20 cellular contexts compared by ENCODE assay signal in genomic region chr2:47080888-47081301, GRCh38.
"Had no signal": no experiment of that assay in that cellular context is flagged by ENCODE, and none has a peak within 500 bp of the region (broad histone marks: within the 10 kb centered on the region; RNA-seq: fewer than 3 reads in every experiment).

No MANE protein-coding gene starts in this region.

- H3K9me3 ChIP-seq: left lung, psoas muscle, tibial artery, vagina had no signal

- DNase-seq: activated CD4-positive, alpha-beta T cell treated with anti-CD3 and anti-CD28 coated beads, Interleukin-2, amount 10 ng/mL, durations not matched to agents 7 days and 5 days; activated CD4-positive, CD25-positive, alpha-beta regulatory T cell; activated naive CD8-positive, alpha-beta T cell treated with anti-CD3 and anti-CD28 coated beads for 36 hours; amygdala; central memory CD4-positive, alpha-beta T cell; effector CD8-positive, alpha-beta T cell; foreskin keratinocyte; glutamatergic neuron; hypothalamus; kidney; left lung; mammary epithelial cell; natural killer cell; psoas muscle; stimulated activated CD4-positive, alpha-beta T cell treated with anti-CD3 and anti-CD28 coated beads, Interleukin-12 subunit alpha, Interleukin-12 subunit beta, amount 100 ng/mL, for 4 hours; stimulated activated CD4-positive, alpha-beta T cell treated with anti-CD3 and anti-CD28 coated beads, Interleukin-2, amount 100 ng/mL, for 24 hours; tibial artery had no signal

- H3K36me3 Mint-ChIP-seq: activated naive CD8-positive, alpha-beta T cell treated with anti-CD3 and anti-CD28 coated beads for 36 hours; brain; natural killer cell had no signal

- H3K27ac Mint-ChIP-seq: activated CD4-positive, alpha-beta T cell treated with anti-CD3 and anti-CD28 coated beads, Interleukin-2, amount 10 ng/mL, durations not matched to agents 7 days and 5 days; activated naive CD8-positive, alpha-beta T cell treated with anti-CD3 and anti-CD28 coated beads for 36 hours; natural killer cell had no signal

- H3K4me1 Mint-ChIP-seq: activated CD4-positive, alpha-beta T cell treated with anti-CD3 and anti-CD28 coated beads, Interleukin-2, amount 10 ng/mL, durations not matched to agents 7 days and 5 days; activated naive CD8-positive, alpha-beta T cell treated with anti-CD3 and anti-CD28 coated beads for 36 hours had no signal

- H3K27me3 Mint-ChIP-seq: activated CD4-positive, alpha-beta T cell treated with anti-CD3 and anti-CD28 coated beads, Interleukin-2, amount 10 ng/mL, durations not matched to agents 7 days and 5 days; activated naive CD8-positive, alpha-beta T cell treated with anti-CD3 and anti-CD28 coated beads for 36 hours; brain had no signal

- H3K27me3 ChIP-seq: foreskin keratinocyte, left lung, tibial artery, vagina had no signal

- H3K9me3 Mint-ChIP-seq: activated CD4-positive, alpha-beta T cell treated with anti-CD3 and anti-CD28 coated beads, Interleukin-2, amount 10 ng/mL, durations not matched to agents 7 days and 5 days; activated naive CD8-positive, alpha-beta T cell treated with anti-CD3 and anti-CD28 coated beads for 36 hours; brain; natural killer cell had no signal

- H3K4me3 ChIP-seq: coronary artery, left lung, psoas muscle, tibial artery, vagina had no signal

- H3K27ac ChIP-seq: foreskin keratinocyte, psoas muscle had no signal

- H3K36me3 ChIP-seq: left lung, vagina had no signal

- FAIRE-seq: kidney had no signal

- ATAC-seq: foreskin keratinocyte, left lung, natural killer cell, psoas muscle had no signal

- H3K4me3 Mint-ChIP-seq: activated CD4-positive, alpha-beta T cell treated with anti-CD3 and anti-CD28 coated beads, Interleukin-2, amount 10 ng/mL, durations not matched to agents 7 days and 5 days; activated naive CD8-positive, alpha-beta T cell treated with anti-CD3 and anti-CD28 coated beads for 36 hours; brain; natural killer cell had no signal
